11 cellular contexts compared by ENCODE assay signal in the genomic region with DNA sequence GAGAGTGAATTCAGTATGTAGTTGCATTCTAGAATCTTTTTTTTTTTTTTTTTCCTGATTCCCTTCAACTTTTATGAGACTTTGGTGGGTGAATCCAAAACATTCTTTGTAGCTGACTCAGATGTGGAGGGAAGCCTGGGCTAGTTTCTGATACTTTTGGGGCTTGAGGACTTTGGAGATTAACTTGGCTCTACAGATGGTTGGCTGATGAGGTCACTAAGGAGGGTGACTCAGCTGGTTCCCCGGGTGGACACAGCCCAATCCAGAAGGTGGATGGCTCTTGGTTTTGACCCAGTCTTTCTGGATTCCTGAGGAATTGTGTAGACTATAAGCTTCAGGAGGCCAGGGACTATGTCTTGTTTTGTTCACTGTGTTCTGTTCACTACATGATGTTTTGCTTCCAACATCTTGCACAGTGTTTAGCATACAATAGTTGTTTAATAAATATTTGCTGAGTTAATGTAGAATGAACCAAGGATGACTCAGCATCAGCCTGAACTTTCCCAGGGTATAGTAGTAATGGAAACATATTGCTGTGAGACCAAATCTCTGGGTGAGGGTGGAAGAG. TPM values are rescaled to one million over a fixed set of nuclear protein-coding genes. Genes with fewer than 3 reads are reported as not detected.
DNase-seq lines count a peak whose midpoint lies in the region; ATAC-seq and TF ChIP-seq lines count a peak whose summit lies in the region.
"Had no signal": no experiment of that assay in that cellular context is flagged by ENCODE, and none has a peak within 500 bp of the region (broad histone marks: within the 10 kb centered on the region; RNA-seq: fewer than 3 reads in every experiment).

No MANE protein-coding gene starts in this region.

- no peak for TF ChIP-seq POLR2A in heart left ventricle (IDR thresholded peaks at IDR 0.05)
- TF ChIP-seq POLR2A in vagina (IDR thresholded peaks at IDR 0.05), result no peak
- TF ChIP-seq POLR2A in sigmoid colon (IDR thresholded peaks at IDR 0.05), result no peak

- H3K36me3 ChIP-seq in heart left ventricle (no peaks in the 10 kb centered on the region), vagina (peaks cover 0 to 3% of the 10 kb centered on the region in 2 donors), sigmoid colon (no peaks in the 10 kb centered on the region)
- H3K36me3 ChIP-seq: BLaER1 had no signal

- no peak overlapping the region for H3K4me3 ChIP-seq in heart left ventricle
- H3K4me3 ChIP-seq in astrocyte of the cerebellum (ENCODE audit: low read depth, low read length), result no peak overlapping the region
- no peak overlapping the region for H3K4me3 ChIP-seq in vagina
- H3K4me3 ChIP-seq in sigmoid colon, result no peak overlapping the region
- H3K4me3 ChIP-seq: BLaER1 had no signal

- ATAC-seq in heart left ventricle, result peak in 3 of 4 donors; percentile 53 to 92 (median 54)

- H3K27ac ChIP-seq in heart left ventricle (no peak overlapping the region), vagina (peak overlapping the region; percentile 77), sigmoid colon (peak overlapping the region in 1 of 4 donors; percentile 0)
- H3K27ac ChIP-seq: BLaER1 had no signal

- DNase-seq in heart left ventricle, result peak in 1 of 5 donors; percentile 48
- no peak for DNase-seq in cardiac septum (ENCODE audit: low spot score)
- peak; percentile 90 for DNase-seq in astrocyte of the cerebellum (ENCODE audit: low read depth)
- DNase-seq in iPS DF 19.7 (ENCODE audit: low read depth, low spot score), result peak; percentile 56
- DNase-seq in vagina (ENCODE audit: extremely low spot score in 2 of 2), result no peak
- no peak for DNase-seq in NK-92 treated with Interleukin-12 subunit alpha and Interleukin-12 subunit beta, amount 100 ng/mL, for 24 hours (lab: John Stamatoyannopoulos, UW)
- no peak for DNase-seq in stimulated activated CD4-positive, alpha-beta T cell treated with anti-CD3 and anti-CD28 coated beads, Interleukin-4, amount 100 ng/mL, for 4 hours
- no peak for DNase-seq in sigmoid colon
- DNase-seq: naive B cell had no signal

- H3K27me3 ChIP-seq in heart left ventricle (no peaks in the 10 kb centered on the region), vagina (no peaks in the 10 kb centered on the region), sigmoid colon (no peaks in the 10 kb centered on the region)
- H3K27me3 ChIP-seq: BLaER1 had no signal

- WGBS in heart left ventricle, 4 donors, result 31 to 50% (median 42%) methylated on average over 1 of the region's 1 CpG
- 48 to 51% methylated on average over 1 of the region's 1 CpG for WGBS in sigmoid colon, 2 donors

- no peak for TF ChIP-seq EP300 in sigmoid colon (IDR thresholded peaks at IDR 0.05)

- TF ChIP-seq CTCF in heart left ventricle (IDR thresholded peaks at IDR 0.05) (no peak), astrocyte of the cerebellum (IDR thresholded peaks at IDR 0.05; ENCODE audit: low read depth, low read length, missing control alignments) (no peak), vagina (IDR thresholded peaks at IDR 0.05) (no peak), sigmoid colon (IDR thresholded peaks at IDR 0.05) (no peak)

- H3K9me3 ChIP-seq in heart left ventricle (no peaks in the 10 kb centered on the region), vagina (no peaks in the 10 kb centered on the region), sigmoid colon (no peaks in the 10 kb centered on the region)
- H3K9me3 ChIP-seq: BLaER1 had no signal

- H3K4me1 ChIP-seq in heart left ventricle, result peaks cover 0 to 14% (median 3%) of the 10 kb centered on the region in 12 donors
- H3K4me1 ChIP-seq in vagina, result peaks cover 55% of the 10 kb centered on the region
- H3K4me1 ChIP-seq in sigmoid colon, result peaks cover 0 to 19% (median 15%) of the 10 kb centered on the region in 4 donors

- in situ Hi-C loops in astrocyte of the cerebellum (cut with HindIII; ENCODE audit: low sequenced_read_pairs), result no loop called here

- intact Hi-C loops in heart left ventricle (cut with DNase I) (loop anchor here in 2 of 10 donors (10.0 kb wide), 1 partner anchor 55 kb away; no protein-coding TSS in a partner anchor), cardiac septum (cut with DNase I) (no loop called here), vagina (cut with DNase I) (no loop called here), sigmoid colon (cut with DNase I) (no loop called here)

RNA-seq across cellular contexts. Expression of a gene that starts 30.5 kb away (rescaled TPM):
- 1 to 10 TPM; 1.8 to 6.6 (median 3.3) TPM for total RNA-seq in heart left ventricle
- polyA plus RNA-seq in heart left ventricle, result 1 to 10 TPM; 1.2 to 1.3 TPM
- 3.0 TPM for total RNA-seq in cardiac septum
- total RNA-seq in vagina, result 106 TPM
- total RNA-seq in sigmoid colon, result 10 to 100 TPM in 3 of 4 donors, 1 to 10 TPM in 1; 8.4 to 18.6 (median 12.2) TPM
- polyA plus RNA-seq in sigmoid colon, result 10 to 100 TPM in 2 of 3 donors, 1 to 10 TPM in 1; 6.0 to 19.9 (median 15.0) TPM
- polyA plus RNA-seq: IgD-negative memory B cell had no signal

RNA-seq across cellular contexts. Expression of a gene that starts 57.0 kb away (rescaled TPM):
- total RNA-seq in heart left ventricle, result 1 to 10 TPM; 1.9 to 7.1 (median 5.4) TPM
- polyA plus RNA-seq in heart left ventricle, result 1 to 10 TPM; 1.7 to 3.1 TPM
- total RNA-seq in cardiac septum, result 3.9 TPM
- 32.9 TPM for total RNA-seq in vagina
- 10 to 100 TPM in 1 of 4 donors, 1 to 10 TPM in 3; 3.0 to 31.0 (median 6.3) TPM for total RNA-seq in sigmoid colon
- 1 to 10 TPM; 2.5 to 4.2 (median 4.2) TPM for polyA plus RNA-seq in sigmoid colon
- polyA plus RNA-seq: IgD-negative memory B cell had no signal

Comparison
In these comparisons a context has a peak if more than half of its experiments do, and no peak if none do; other contexts are left out.
1. DNase-seq: peak in astrocyte of the cerebellum (single experiment) and iPS DF 19.7 (single experiment); none in cardiac septum (single experiment), vagina (0 of 2), NK-92 treated with Interleukin-12 subunit alpha and Interleukin-12 subunit beta, amount 100 ng/mL, for 24 hours (single experiment), stimulated activated CD4-positive, alpha-beta T cell treated with anti-CD3 and anti-CD28 coated beads, Interleukin-4, amount 100 ng/mL, for 4 hours (0 of 2) and sigmoid colon (single experiment).